15 cellular contexts compared by ENCODE assay signal in genomic region chr1:30088594-30089556, GRCh38.
DNase-seq lines count a peak whose midpoint lies in the region; ATAC-seq and TF ChIP-seq lines count a peak whose summit lies in the region.
"Had no signal": no experiment of that assay in that cellular context is flagged by ENCODE, and none has a peak within 500 bp of the region (broad histone marks: within the 10 kb centered on the region; RNA-seq: fewer than 3 reads in every experiment).

No MANE protein-coding gene starts in this region.

- DNase-seq in Right ventricle myocardium superior (peak; percentile 48), right atrium auricular region (ENCODE audit: low spot score) (no peak), NCI-H510A (lab: John Stamatoyannopoulos, UW) (peak; percentile 66), epithelial cell of proximal tubule (ENCODE audit: low read depth) (peak; percentile 23), G401 (ENCODE audit: low spot score) (no peak)
- DNase-seq in activated effector memory CD4-positive, alpha-beta T cell treated with Interleukin-2 at 50 U/mL for 16 hours = no peak
- no peak for DNase-seq in effector CD8-positive, alpha-beta T cell (lab: John Stamatoyannopoulos, UW)
- DNase-seq: activated CD8-positive, alpha-beta memory T cell treated with anti-CD3 and anti-CD28 coated beads, Interleukin-2, amount 10 ng/mL, durations not matched to agents 7 days and 5 days; activated naive CD8-positive, alpha-beta T cell treated with anti-CD3 and anti-CD28 coated beads, Interleukin-2, amount 10 ng/mL, durations not matched to agents 7 days and 5 days; MG63; spleen had no signal

- H3K4me3 ChIP-seq in right atrium auricular region = no peak overlapping the region
- no peak overlapping the region for H3K4me3 ChIP-seq in epithelial cell of proximal tubule (ENCODE audit: low read depth, low read length)
- H3K4me3 ChIP-seq: coronary artery, MG63, Peyer's patch, spleen had no signal

- ATAC-seq in Right ventricle myocardium superior (ENCODE audit: poor library complexity) (peak; percentile 54), HG02678 (IDR thresholded peaks at IDR 0.05; ENCODE audit: unreplicated experiment) (no peak)
- ATAC-seq: activated CD8-positive, alpha-beta memory T cell treated with anti-CD3 and anti-CD28 coated beads, Interleukin-2, amount 10 ng/mL, durations not matched to agents 7 days and 5 days had no signal

- H3K27me3 ChIP-seq in right atrium auricular region = no peaks in the 10 kb centered on the region
- H3K27me3 ChIP-seq: MG63, Peyer's patch had no signal

- no peak overlapping the region for H3K27ac ChIP-seq in right atrium auricular region
- H3K27ac ChIP-seq: coronary artery, HL-60, spleen had no signal

- no peaks in the 10 kb centered on the region for H3K36me3 ChIP-seq in right atrium auricular region
- H3K36me3 ChIP-seq: MG63, Peyer's patch, spleen had no signal

- intact Hi-C loops in Right ventricle myocardium superior (cut with DNase I) = loop anchor here (5.0 kb wide), 1 partner anchor 297 kb away; no protein-coding TSS in a partner anchor

- in situ Hi-C loops in G401 (cut with HindIII; ENCODE audit: low sequenced_read_pairs) = no loop called here

- H3K4me1 ChIP-seq in right atrium auricular region = peaks cover 0 to 24% of the 10 kb centered on the region in 2 donors

- TF ChIP-seq CTCF in right atrium auricular region (IDR thresholded peaks at IDR 0.05) (no peak), epithelial cell of proximal tubule (conservative IDR thresholded peaks at IDR 0.05; ENCODE audit: low read depth, low read length) (no peak)

- H3K9me3 ChIP-seq in right atrium auricular region = peaks cover 10 to 20% of the 10 kb centered on the region in 2 donors
- H3K9me3 ChIP-seq: MG63 had no signal

Comparison
In these comparisons a context has a peak if more than half of its experiments do, and no peak if none do; other contexts are left out.
1. DNase-seq: peak in Right ventricle myocardium superior (single experiment), NCI-H510A (single experiment) and epithelial cell of proximal tubule (single experiment); none in right atrium auricular region (single experiment), G401 (single experiment), activated effector memory CD4-positive, alpha-beta T cell treated with Interleukin-2 at 50 U/mL for 16 hours (single experiment) and effector CD8-positive, alpha-beta T cell (single experiment).